13 cellular contexts compared by ENCODE assay signal in the genomic region with DNA sequence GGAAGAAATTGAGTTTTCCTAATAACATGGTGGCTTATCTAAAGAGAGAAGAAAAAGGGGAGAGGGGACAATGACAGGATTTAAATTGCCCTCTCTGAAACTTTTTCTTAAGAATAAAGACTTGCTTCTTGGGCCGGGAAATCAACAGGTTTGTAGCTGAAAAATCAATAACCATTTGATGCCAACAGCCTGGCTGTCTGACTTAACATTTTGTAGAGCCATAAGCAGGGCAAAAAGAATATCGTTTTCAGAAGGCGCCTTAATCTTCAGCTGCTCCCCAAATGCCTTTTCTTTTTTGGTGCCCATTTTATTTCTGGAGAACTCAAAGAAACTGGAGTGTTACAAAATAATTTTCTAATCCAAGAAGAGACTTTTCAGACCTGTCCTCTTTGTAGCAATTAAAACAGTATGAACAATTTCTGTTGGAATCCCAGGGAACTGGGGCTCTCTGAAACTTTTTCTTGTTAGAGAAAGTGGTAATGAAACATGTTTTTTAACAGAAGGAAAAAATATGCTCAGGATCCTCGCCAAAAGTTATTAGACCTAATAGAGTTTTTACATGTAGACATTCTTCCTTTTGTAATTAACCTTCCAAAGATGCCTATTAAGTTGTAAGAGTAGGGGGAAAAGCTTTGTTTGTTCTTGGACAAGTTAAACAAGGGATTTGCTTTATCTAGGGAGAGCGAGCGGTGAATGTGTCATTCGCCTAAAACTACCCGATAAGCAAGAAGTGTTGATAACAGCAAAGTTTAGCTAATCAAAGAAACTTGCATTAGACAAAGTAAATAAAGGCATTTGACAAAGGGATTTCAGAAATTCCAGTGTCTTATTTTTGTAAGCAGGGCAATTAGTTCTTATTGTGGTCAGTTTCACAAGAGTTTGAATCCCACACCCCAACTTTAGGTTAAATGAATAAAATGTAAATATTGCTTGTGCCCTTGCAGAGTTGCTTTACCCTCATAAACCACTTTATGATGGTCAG. TPM values are rescaled to one million over a fixed set of nuclear protein-coding genes. Genes with fewer than 3 reads are reported as not detected.
A peak's percentile ranks its signal among the peaks of the same experiment; 100 is the strongest.
DNase-seq lines count a peak whose midpoint lies in the region; ATAC-seq and TF ChIP-seq lines count a peak whose summit lies in the region.
"Had no signal": no experiment of that assay in that cellular context is flagged by ENCODE, and none has a peak within 500 bp of the region (broad histone marks: within the 10 kb centered on the region; RNA-seq: fewer than 3 reads in every experiment).

No MANE protein-coding gene starts in this region.

- TF ChIP-seq CTCF in right atrium auricular region (IDR thresholded peaks at IDR 0.05) (no peak), osteoblast (IDR thresholded peaks at IDR 0.05; ENCODE audit: extremely low read depth, low read depth, low read length) (no peak), GM13976 (IDR thresholded peaks at IDR 0.05; ENCODE audit: borderline replicate concordance, control extremely low read depth, extremely low read depth, insufficient read depth, missing control alignments) (no peak)

- H3K9me3 ChIP-seq in right atrium auricular region = no peaks in the 10 kb centered on the region
- H3K9me3 ChIP-seq in osteoblast (ENCODE audit: low read depth, low read length) = no peaks in the 10 kb centered on the region

- H3K79me2 ChIP-seq in osteoblast (ENCODE audit: insufficient read depth, low read length) = peaks cover 55% of the 10 kb centered on the region

- H3K36me3 ChIP-seq in right atrium auricular region = no peaks in the 10 kb centered on the region
- H3K36me3 ChIP-seq in osteoblast (ENCODE audit: insufficient read depth, low read length) = no peaks in the 10 kb centered on the region

- peak overlapping the region; percentile 87 to 94 for H3K27ac ChIP-seq in right atrium auricular region
- H3K27ac ChIP-seq in osteoblast (ENCODE audit: low read depth, low read length) = peak overlapping the region; percentile 97

- ATAC-seq in GM19463 (IDR thresholded peaks at IDR 0.05; ENCODE audit: unreplicated experiment) (no peak), HG03196 (IDR thresholded peaks at IDR 0.05; ENCODE audit: unreplicated experiment) (no peak)

- in situ Hi-C loops in GM13976 (cut with MboI; ENCODE audit: low sequenced_read_pairs, unreplicated experiment) = no loop called here

- DNase-seq in right atrium auricular region (ENCODE audit: low spot score) = no peak
- no peak for DNase-seq in cardiac septum (ENCODE audit: low spot score)
- DNase-seq in fibroblast of peridontal ligament (ENCODE audit: extremely low read depth) = peak; percentile 54
- peak; percentile 69 for DNase-seq in osteoblast (ENCODE audit: insufficient read length, low spot score, missing footprints)
- no peak for DNase-seq in effector CD4-positive, alpha-beta T cell
- DNase-seq in GM13976 (ENCODE audit: low spot score) = no peak
- DNase-seq: activated CD4-positive, alpha-beta memory T cell treated with anti-CD3 and anti-CD28 coated beads, Interleukin-2, amount 10 ng/mL, durations not matched to agents 7 days and 5 days; foreskin fibroblast; KG1; NCI-H2171 had no signal

- H3K4me3 ChIP-seq in right atrium auricular region = peak overlapping the region; percentile 59 to 71
- H3K4me3 ChIP-seq in osteoblast (ENCODE audit: insufficient read depth, low read length) = peak overlapping the region; percentile 84

- H3K27me3 ChIP-seq in right atrium auricular region = no peaks in the 10 kb centered on the region
- H3K27me3 ChIP-seq in osteoblast (ENCODE audit: insufficient read depth, low read length) = no peaks in the 10 kb centered on the region

- H4K20me1 ChIP-seq in osteoblast (ENCODE audit: insufficient read depth, low read length) = no peaks in the 10 kb centered on the region

- intact Hi-C loops in cardiac septum (cut with DNase I) = loop anchor here (2.0 to 10.0 kb wide), 6 partner anchors 25 to 655 kb away; no protein-coding TSS in a partner anchor

- peak overlapping the region; percentile 94 for H3K4me2 ChIP-seq in osteoblast (ENCODE audit: insufficient read depth, low read length)

- H2AFZ ChIP-seq in osteoblast (ENCODE audit: low read length) = no peak overlapping the region

- H3K4me1 ChIP-seq in right atrium auricular region (peaks cover 0 to 29% of the 10 kb centered on the region in 2 donors), osteoblast (ENCODE audit: insufficient read depth, low read length) (peaks cover 40% of the 10 kb centered on the region)

RNA-seq across cellular contexts. Expression of a gene that starts 2.2 kb away (rescaled TPM):
- total RNA-seq in right atrium auricular region = 10 to 100 TPM; 15.2 to 22.8 TPM
- total RNA-seq in cardiac septum = 20.3 TPM
- 4.1 and 7.6 TPM in 2 replicates for total RNA-seq in osteoblast
- total RNA-seq: activated CD4-positive, alpha-beta memory T cell treated with anti-CD3 and anti-CD28 coated beads, Interleukin-2, amount 10 ng/mL, durations not matched to agents 7 days and 5 days; B cell had no signal

Comparison
In these comparisons a context has a peak if more than half of its experiments do, and no peak if none do; other contexts are left out.
1. DNase-seq: peak in fibroblast of peridontal ligament (single experiment) and osteoblast (single experiment); none in right atrium auricular region (single experiment), cardiac septum (single experiment), effector CD4-positive, alpha-beta T cell (single experiment) and GM13976 (single experiment).